ENCODE assay signal across 20 cellular contexts in the genomic region with DNA sequence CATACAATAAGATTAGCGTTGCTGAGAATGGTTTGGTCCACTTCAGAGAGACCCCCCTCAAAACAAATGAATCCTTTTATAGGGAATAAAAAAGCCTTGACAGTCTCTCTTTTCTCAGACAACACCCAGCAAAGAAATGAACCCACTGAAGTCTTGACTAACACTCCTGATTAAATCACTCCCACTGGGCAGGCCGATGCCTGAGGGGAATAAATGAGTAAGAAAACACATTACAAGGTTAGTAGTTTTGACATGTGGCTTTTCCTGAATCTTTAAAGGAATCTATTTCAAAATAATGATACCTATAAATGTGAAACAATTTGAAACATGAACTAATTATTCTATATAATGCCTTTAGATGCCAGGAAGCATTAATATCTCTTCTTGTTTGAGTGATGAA.
DNase-seq lines count a peak whose midpoint lies in the region; ATAC-seq, FAIRE-seq and TF ChIP-seq lines count a peak whose summit lies in the region.
"Had no signal": no experiment of that assay in that cellular context is flagged by ENCODE, and none has a peak within 500 bp of the region (broad histone marks: within the 10 kb centered on the region; RNA-seq: fewer than 3 reads in every experiment).

No MANE protein-coding gene starts in this region.

- ATAC-seq in GM23338 = no peak
- ATAC-seq in HG02588 (IDR thresholded peaks at IDR 0.05; ENCODE audit: unreplicated experiment) = no peak
- ATAC-seq in HG02970 (IDR thresholded peaks at IDR 0.05; ENCODE audit: low FRiP score, unreplicated experiment) = no peak

- no peak overlapping the region for H3K4ac ChIP-seq in H1 (replicated peaks; ENCODE audit: insufficient read length, low read depth, low read length)

- H4K5ac ChIP-seq in H1 (ENCODE audit: insufficient read length, low read depth, low read length) = no peak overlapping the region

- no peak overlapping the region for H3K14ac ChIP-seq in H1 (ENCODE audit: insufficient read length)

- H3K9me2 ChIP-seq in GM23338 (ENCODE audit: insufficient read depth) = peaks cover 3% of the 10 kb centered on the region; the same call in 1 of the 2 replicates

- no peaks in the 10 kb centered on the region for H3K9me3 ChIP-seq in H1 (ENCODE audit: insufficient read depth in 2 of 2, low read depth in 1 of 2, low read length in 1 of 2)

- CTCF ChIA-PET in H1 (lab: Charles Lee; ENCODE audit: partially characterized antibody) = no interaction called here

- no peaks in the 10 kb centered on the region for H4K20me1 ChIP-seq in GM23338 (replicated peaks; ENCODE audit: insufficient read depth)
- H4K20me1 ChIP-seq in H1 (replicated peaks in 1 of 2; ENCODE audit: control insufficient read depth in 1 of 2, insufficient read depth in 2 of 2, low read length in 2 of 2) = no peaks in the 10 kb centered on the region

- H3K36me3 Mint-ChIP-seq in GM23338 (ENCODE audit: low read depth) (no peaks in the 10 kb centered on the region), type B pancreatic cell (no peaks in the 10 kb centered on the region)

- H3K9me3 Mint-ChIP-seq in GM23338 = no peaks in the 10 kb centered on the region; the same call in 2 of the 3 replicates
- H3K9me3 Mint-ChIP-seq in type B pancreatic cell = no peaks in the 10 kb centered on the region

- no peak for FAIRE-seq in H1 (lab: Jason Lieb, UNC)
- FAIRE-seq: G401.6, GM12891, GM19239 had no signal

- H2BK15ac ChIP-seq in H1 (ENCODE audit: low read length) = no peak overlapping the region

- no peak overlapping the region for H3K9ac ChIP-seq in H1 (replicated peaks in 1 of 4; ENCODE audit: extremely low read depth in 1 of 4, low read depth in 3 of 4, low read length in 3 of 4)

- no peak overlapping the region for H3K4me3 Mint-ChIP-seq in GM23338
- peak overlapping the region; percentile 35 for H3K4me3 Mint-ChIP-seq in type B pancreatic cell
- H3K4me3 Mint-ChIP-seq: B cell; CD4-positive, alpha-beta T cell; HFFc6 had no signal

- TF ChIP-seq RAD21 in H1 (IDR thresholded peaks at IDR 0.05 in 1 of 2, conservative IDR thresholded peaks at IDR 0.05 in 1 of 2; ENCODE audit: low read depth in 2 of 2, low read length in 2 of 2) = no peak

- DNase-seq in GM23338 (ENCODE audit: low spot score) (no peak), RPMI7951 (ENCODE audit: low read depth) (peak; percentile 6), H1 (ENCODE audit: low read depth in 1 of 2, low spot score in 2 of 2) (no peak), type B pancreatic cell (ENCODE audit: extremely low spot score, unreplicated experiment) (no peak), NCI-H1417 (lab: John Stamatoyannopoulos, UW) (no peak)
- DNase-seq: ACHN; C1 segment of cervical spinal cord; CD4-positive, alpha-beta T cell; DMS153; DMS79 treated with DMSO at 0.1 percent for 48 hours; EL; HCEC 1CT; HFFc6; KBM-7 had no signal

- no peak overlapping the region for H3K23ac ChIP-seq in H1 (ENCODE audit: insufficient read length)

- no peak overlapping the region for H4K91ac ChIP-seq in H1 (replicated peaks; ENCODE audit: insufficient read length, low read length)

- no peaks in the 10 kb centered on the region for H3K36me3 ChIP-seq in GM23338 (ENCODE audit: insufficient read depth)
- H3K36me3 ChIP-seq in H1 (ENCODE audit: control insufficient read depth in 2 of 4, insufficient read depth in 4 of 4, low read length in 3 of 4) = no peaks in the 10 kb centered on the region

- H3K27me3 Mint-ChIP-seq in GM23338 (ENCODE audit: insufficient read depth, low read depth, poor library complexity) (no peaks in the 10 kb centered on the region), type B pancreatic cell (peaks cover 21% of the 10 kb centered on the region)

- H3K23me2 ChIP-seq in H1 (ENCODE audit: low read depth, low read length) = no peaks in the 10 kb centered on the region

- no peaks in the 10 kb centered on the region for H3K27me3 ChIP-seq in GM23338 (ENCODE audit: insufficient read depth)
- H3K27me3 ChIP-seq in H1 (replicated peaks in 1 of 4; ENCODE audit: control insufficient read depth in 3 of 4, extremely low read depth in 1 of 4, insufficient read depth in 3 of 4, low read length in 3 of 4) = no peaks in the 10 kb centered on the region

- H2BK20ac ChIP-seq in H1 (ENCODE audit: low read length) = no peak overlapping the region

- peaks cover 5% of the 10 kb centered on the region for H3K4me1 Mint-ChIP-seq in GM23338
- H3K4me1 Mint-ChIP-seq in type B pancreatic cell (ENCODE audit: unreplicated experiment) = peaks cover 4% of the 10 kb centered on the region
- H3K4me1 Mint-ChIP-seq: B cell had no signal

- H3K27ac ChIP-seq in GM23338 (ENCODE audit: low read depth) = no peak overlapping the region
- no peak overlapping the region for H3K27ac ChIP-seq in H1 (ENCODE audit: low read depth, low read length)

- H2BK120ac ChIP-seq in H1 (replicated peaks; ENCODE audit: low read depth, low read length) = no peak overlapping the region

- H3K4me3 ChIP-seq in GM23338 = no peak overlapping the region
- no peak overlapping the region for H3K4me3 ChIP-seq in H1 (ENCODE audit: extremely low read depth in 1 of 4, insufficient read depth in 2 of 4, low read depth in 3 of 4, low read length in 4 of 4)

- WGBS in H1 (ENCODE audit: extremely low coverage in 1 of 2, insufficient coverage in 1 of 2, insufficient read length in 1 of 2, insufficient replicate concordance in 2 of 2, low coverage in 1 of 2, low lambda C conversion rate in 2 of 2, missing lambda C conversion rate in 1 of 2), 2 experiments = 95% methylated on average over 2 of the region's 2 CpGs; no CpG with 5 or more reads in 1 of the 2 experiments

- H2BK5ac ChIP-seq in H1 (ENCODE audit: low read depth, low read length) = no peak overlapping the region

- H3K4me1 ChIP-seq in GM23338 (ENCODE audit: insufficient read depth) (no peaks in the 10 kb centered on the region), H1 (replicated peaks in 1 of 4; ENCODE audit: control insufficient read depth in 3 of 4, insufficient read depth in 4 of 4, low read length in 3 of 4) (no peaks in the 10 kb centered on the region)

- no peak for TF ChIP-seq POLR2A in H1 (IDR thresholded peaks at IDR 0.05; ENCODE audit: control extremely low read depth in 1 of 2, low read depth in 2 of 2, low read length in 2 of 2)

- H3K4me2 ChIP-seq in GM23338 (no peak overlapping the region; the same call in 1 of the 2 replicates), H1 (ENCODE audit: insufficient read depth in 1 of 2, low read depth in 2 of 2, low read length in 2 of 2) (no peak overlapping the region)

- POLR2A ChIA-PET in H1 (lab: Charles Lee; ENCODE audit: partially characterized antibody) = no interaction called here

- H3F3A ChIP-seq in GM23338 (replicated peaks; ENCODE audit: low read depth) = no peaks in the 10 kb centered on the region

- H2AFZ ChIP-seq in GM23338 = peak overlapping the region; percentile 35; the same call in 1 of the 2 replicates
- H2AFZ ChIP-seq in H1 (ENCODE audit: low read length) = peak overlapping the region; percentile 56; the same call in 1 of the 2 replicates

- H2AK5ac ChIP-seq in H1 (ENCODE audit: low read depth, low read length) = no peak overlapping the region

- H4K8ac ChIP-seq in H1 (ENCODE audit: extremely low read depth, insufficient read depth, low read length) = no peak overlapping the region

- no peak overlapping the region for H3K18ac ChIP-seq in H1 (ENCODE audit: extremely low read depth, low read length)

- no peaks in the 10 kb centered on the region for H3K79me1 ChIP-seq in H1 (ENCODE audit: low read depth, low read length)

- TF ChIP-seq CTCF in GM23338 (conservative IDR thresholded peaks at IDR 0.05; ENCODE audit: low read depth in 2 of 2) = no peak
- no peak for TF ChIP-seq CTCF in H1 (IDR thresholded peaks at IDR 0.05; ENCODE audit: control extremely low read depth in 1 of 3, insufficient read depth in 1 of 3, low read depth in 1 of 3, low read length in 3 of 3)
- TF ChIP-seq CTCF in type B pancreatic cell (conservative IDR thresholded peaks at IDR 0.05) = no peak

- H3K79me2 ChIP-seq in GM23338 (replicated peaks; ENCODE audit: insufficient read depth) = no peaks in the 10 kb centered on the region
- no peaks in the 10 kb centered on the region for H3K79me2 ChIP-seq in H1 (ENCODE audit: control insufficient read depth in 1 of 2, insufficient read depth in 2 of 2, low read length in 2 of 2)

- no peak overlapping the region for H2BK12ac ChIP-seq in H1 (ENCODE audit: low read depth, low read length)

- H3K56ac ChIP-seq in H1 (replicated peaks; ENCODE audit: insufficient read length, low read depth, low read length) = no peak overlapping the region

- no peak overlapping the region for H3K27ac Mint-ChIP-seq in GM23338
- no peak overlapping the region for H3K27ac Mint-ChIP-seq in type B pancreatic cell
- H3K27ac Mint-ChIP-seq: B cell; CD4-positive, alpha-beta T cell; HFFc6 had no signal

- TF ChIP-seq EP300 in H1 (IDR thresholded peaks at IDR 0.05; ENCODE audit: borderline replicate concordance in 1 of 2, low read depth in 2 of 2, low read length in 2 of 2) = no peak

TF ChIP-seq in GM23338, 12 proteins besides CTCF, POLR2A, EP300 and RAD21:
- TF ChIP-seq ZNF114 (CRISPR knock-in tag; IDR thresholded peaks at IDR 0.05) (no peak), NANOG (IDR thresholded peaks at IDR 0.05; ENCODE audit: borderline replicate concordance) (no peak)

TF ChIP-seq in H1, 55 proteins besides CTCF, POLR2A, EP300 and RAD21 (continues in another document):
- TF ChIP-seq, protein P1, sequence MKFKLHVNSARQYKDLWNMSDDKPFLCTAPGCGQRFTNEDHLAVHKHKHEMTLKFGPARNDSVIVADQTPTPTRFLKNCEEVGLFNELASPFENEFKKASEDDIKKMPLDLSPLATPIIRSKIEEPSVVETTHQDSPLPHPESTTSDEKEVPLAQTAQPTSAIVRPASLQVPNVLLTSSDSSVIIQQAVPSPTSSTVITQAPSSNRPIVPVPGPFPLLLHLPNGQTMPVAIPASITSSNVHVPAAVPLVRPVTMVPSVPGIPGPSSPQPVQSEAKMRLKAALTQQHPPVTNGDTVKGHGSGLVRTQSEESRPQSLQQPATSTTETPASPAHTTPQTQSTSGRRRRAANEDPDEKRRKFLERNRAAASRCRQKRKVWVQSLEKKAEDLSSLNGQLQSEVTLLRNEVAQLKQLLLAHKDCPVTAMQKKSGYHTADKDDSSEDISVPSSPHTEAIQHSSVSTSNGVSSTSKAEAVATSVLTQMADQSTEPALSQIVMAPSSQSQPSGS (IDR thresholded peaks at IDR 0.05; ENCODE audit: low read length) = no peak
- TF ChIP-seq SUZ12 (IDR thresholded peaks at IDR 0.05; ENCODE audit: low read length) (no peak), TAF1 (IDR thresholded peaks at IDR 0.05; ENCODE audit: low read depth, low read length) (no peak), JUN (IDR thresholded peaks at IDR 0.05; ENCODE audit: low read depth, low read length) (no peak), NRF1 (IDR thresholded peaks at IDR 0.05; ENCODE audit: low read depth, low read length) (no peak), TAF7 (optimal IDR thresholded peaks at IDR 0.05; ENCODE audit: borderline replicate concordance, low read depth, low read length) (no peak), EZH2 (IDR thresholded peaks at IDR 0.05; ENCODE audit: low read depth, low read length, severe bottlenecking) (no peak)
- TF ChIP-seq, protein P2, sequence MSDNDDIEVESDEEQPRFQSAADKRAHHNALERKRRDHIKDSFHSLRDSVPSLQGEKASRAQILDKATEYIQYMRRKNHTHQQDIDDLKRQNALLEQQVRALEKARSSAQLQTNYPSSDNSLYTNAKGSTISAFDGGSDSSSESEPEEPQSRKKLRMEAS (IDR thresholded peaks at IDR 0.05) = no peak
